ENCODE assay signal across 15 cellular contexts in genomic region chr3:47527952-47528718, GRCh38.
"Had no signal": no experiment of that assay in that cellular context is flagged by ENCODE, and none has a peak within 500 bp of the region (broad histone marks: within the 10 kb centered on the region; RNA-seq: fewer than 3 reads in every experiment).

No MANE protein-coding gene starts in this region.

- H3K27ac ChIP-seq: left lung, sigmoid colon, suprapubic skin had no signal

- DNase-seq: activated effector memory CD4-positive, alpha-beta T cell treated with anti-CD3 and anti-CD28 coated beads, Interleukin-2, amount 50 U/mL, for 16 hours; activated T-cell treated with anti-CD3 and anti-CD28 coated beads, Interleukin-2, amount 50 U/mL, for 24 hours; amniotic stem cell; cerebellar nuclear complex; esophagus squamous epithelium; foreskin fibroblast; left lung; nucleus accumbens; sigmoid colon; stimulated activated CD4-positive, alpha-beta T cell treated with anti-CD3 and anti-CD28 coated beads, Interleukin-12 subunit alpha, Interleukin-12 subunit beta, amount 100 ng/mL, for 4 hours; stimulated activated naive CD4-positive, alpha-beta T cell treated with Interleukin-2 at 50 U/mL for 16 hours had no signal

- ATAC-seq: activated CD4-positive, CD25-positive, alpha-beta regulatory T cell treated with anti-CD3 and anti-CD28 coated beads, Interleukin-2, amount 50 U/mL, for 24 hours; activated naive CD4-positive, alpha-beta T cell treated with anti-CD3 and anti-CD28 coated beads, Interleukin-2, amount 50 U/mL, for 72 hours; left lung; natural killer cell treated with Interleukin-12 subunit alpha and Interleukin-12 subunit beta and Interleukin-15 and Interleukin-18, amount 100 ng/mL, for 72 hours had no signal

- H3K4me1 ChIP-seq: left lung, sigmoid colon had no signal

- H3K27me3 ChIP-seq: esophagus squamous epithelium, left lung, sigmoid colon, suprapubic skin had no signal

- H3K4me3 ChIP-seq: esophagus squamous epithelium, left lung, sigmoid colon, suprapubic skin had no signal

- H3K36me3 ChIP-seq: esophagus squamous epithelium, left lung, sigmoid colon, suprapubic skin had no signal

- H3K9me3 ChIP-seq: left lung, sigmoid colon, suprapubic skin had no signal
